ENCODE assay signal across 1 cellular context in genomic region chr21:42956824-42957632, GRCh38.
TF ChIP-seq lines count a peak whose summit lies in the region.

No MANE protein-coding gene starts in this region.

TF ChIP-seq in K562, 482 proteins besides CTCF, POLR2A, EP300 and RAD21 (continued from another document):
- TF ChIP-seq ZBTB40 (IDR thresholded peaks at IDR 0.05) (peak; percentile 65), ZBTB40 (CRISPR knock-in tag; IDR thresholded peaks at IDR 0.05) (no peak), YY1 (IDR thresholded peaks at IDR 0.05; ENCODE audit: borderline replicate concordance in 1 of 3, control insufficient read depth in 1 of 3, extremely low read depth in 1 of 3, insufficient read depth in 3 of 3, insufficient read length in 1 of 3, insufficient replicate concordance in 2 of 3, low read depth in 1 of 3, low read length in 2 of 3) (peak in 1 of 3 experiments; percentile 14), ZNF695 (CRISPR knock-in tag; IDR thresholded peaks at IDR 0.05) (no peak)
